ENCODE assay signal across 15 cellular contexts in genomic region chr6:144378437-144378836, GRCh38.
A peak's percentile ranks its signal among the peaks of the same experiment; 100 is the strongest.
DNase-seq lines count a peak whose midpoint lies in the region; ATAC-seq and TF ChIP-seq lines count a peak whose summit lies in the region.
"Had no signal": no experiment of that assay in that cellular context is flagged by ENCODE, and none has a peak within 500 bp of the region (broad histone marks: within the 10 kb centered on the region; RNA-seq: fewer than 3 reads in every experiment).

No MANE protein-coding gene starts in this region.

- TF ChIP-seq EP300 in suprapubic skin (IDR thresholded peaks at IDR 0.05), result no peak

- H3K4me3 Mint-ChIP-seq in activated CD4-positive, alpha-beta T cell treated with anti-CD3 and anti-CD28 coated beads, Interleukin-2, amount 10 ng/mL, durations not matched to agents 24 days and 14 days, result no peak overlapping the region

- peaks cover 22% of the 10 kb centered on the region for H3K4me1 Mint-ChIP-seq in activated CD4-positive, alpha-beta T cell treated with anti-CD3 and anti-CD28 coated beads, Interleukin-2, amount 10 ng/mL, durations not matched to agents 24 days and 14 days

- no peak overlapping the region for H3K4me3 ChIP-seq in mucosa of descending colon
- H3K4me3 ChIP-seq in urinary bladder (ENCODE audit: low read depth, low read length), result no peak overlapping the region
- H3K4me3 ChIP-seq in suprapubic skin, result no peak overlapping the region
- H3K4me3 ChIP-seq: GM12878, MG63 had no signal

- no peak for TF ChIP-seq POLR2A in suprapubic skin (IDR thresholded peaks at IDR 0.05)

- H3K4me1 ChIP-seq in mucosa of descending colon (ENCODE audit: low read depth), result peaks cover 21% of the 10 kb centered on the region
- H3K4me1 ChIP-seq in urinary bladder (ENCODE audit: insufficient read depth), result peaks cover 3% of the 10 kb centered on the region
- peaks cover 23% of the 10 kb centered on the region for H3K4me1 ChIP-seq in suprapubic skin

- H3K27me3 ChIP-seq in suprapubic skin, result no peaks in the 10 kb centered on the region
- H3K27me3 ChIP-seq: foreskin keratinocyte, MG63 had no signal

- H3K9me3 ChIP-seq in mucosa of descending colon (peaks cover 4% of the 10 kb centered on the region), suprapubic skin (no peaks in the 10 kb centered on the region)
- H3K9me3 ChIP-seq: MG63 had no signal

- 60% methylated on average over 4 of the region's 4 CpGs for WGBS in urinary bladder
- 53% methylated on average over 4 of the region's 4 CpGs for WGBS in suprapubic skin

- no peaks in the 10 kb centered on the region for H3K27me3 Mint-ChIP-seq in activated CD4-positive, alpha-beta T cell treated with anti-CD3 and anti-CD28 coated beads, Interleukin-2, amount 10 ng/mL, durations not matched to agents 24 days and 14 days

- H3K27ac Mint-ChIP-seq in activated CD4-positive, alpha-beta T cell treated with anti-CD3 and anti-CD28 coated beads, Interleukin-2, amount 10 ng/mL, durations not matched to agents 24 days and 14 days, result no peak overlapping the region

- DNase-seq in left ventricle myocardium superior (no peak), Right ventricle myocardium inferior (ENCODE audit: missing footprints) (no peak), dermis blood vessel endothelial cell (peak; percentile 63), mucosa of descending colon (no peak), suprapubic skin (ENCODE audit: low spot score in 2 of 2) (no peak)
- no peak for DNase-seq in activated CD4-positive, alpha-beta T cell treated with anti-CD3 and anti-CD28 coated beads, Interleukin-2, amount 10 ng/mL, durations not matched to agents 24 days and 14 days
- DNase-seq in central memory CD4-positive, alpha-beta T cell, result no peak
- DNase-seq: activated CD4-positive, alpha-beta T cell treated with anti-CD3 and anti-CD28 coated beads, Interleukin-2, amount 50 U/mL, for 1 hour; activated gamma-delta T cell; foreskin keratinocyte; MG63; NCI-H2171 treated with DMSO at 0.1 percent for 48 hours; T-helper 1 cell had no signal

- peak; percentile 53 for ATAC-seq in left ventricle myocardium superior
- no peak for ATAC-seq in Right ventricle myocardium inferior
- peak; percentile 88 for ATAC-seq in mucosa of descending colon
- ATAC-seq: GM12878 had no signal

- H3K27ac ChIP-seq in urinary bladder (ENCODE audit: low read depth) (peak overlapping the region; percentile 28), suprapubic skin (no peak overlapping the region)
- H3K27ac ChIP-seq: foreskin keratinocyte had no signal

- H3K36me3 ChIP-seq in mucosa of descending colon (ENCODE audit: low read depth) (no peaks in the 10 kb centered on the region), urinary bladder (ENCODE audit: insufficient read depth) (no peaks in the 10 kb centered on the region), suprapubic skin (no peaks in the 10 kb centered on the region)
- H3K36me3 ChIP-seq: MG63 had no signal

- peaks cover 22% of the 10 kb centered on the region for H3K9me3 Mint-ChIP-seq in activated CD4-positive, alpha-beta T cell treated with anti-CD3 and anti-CD28 coated beads, Interleukin-2, amount 10 ng/mL, durations not matched to agents 24 days and 14 days

- intact Hi-C loops in left ventricle myocardium superior (cut with micrococcal nuclease) (no loop called here), Right ventricle myocardium inferior (cut with DNase I) (loop anchor here (5.0 kb wide), 1 partner anchor 801 kb away; no protein-coding TSS in a partner anchor), mucosa of descending colon (cut with DNase I, micrococcal nuclease) (no loop called here)
- intact Hi-C loops in activated CD4-positive, alpha-beta T cell treated with anti-CD3 and anti-CD28 coated beads, Interleukin-2, amount 10 ng/mL, durations not matched to agents 24 days and 14 days (cut with micrococcal nuclease), result no loop called here

- no peak for TF ChIP-seq CTCF in mucosa of descending colon (IDR thresholded peaks at IDR 0.05)
- no peak for TF ChIP-seq CTCF in suprapubic skin (IDR thresholded peaks at IDR 0.05)

- peaks cover 41% of the 10 kb centered on the region for H3K36me3 Mint-ChIP-seq in activated CD4-positive, alpha-beta T cell treated with anti-CD3 and anti-CD28 coated beads, Interleukin-2, amount 10 ng/mL, durations not matched to agents 24 days and 14 days (ENCODE audit: low read depth)
